ENCODE assay signal across 8 cellular contexts in genomic region chr4:48003568-48003967, GRCh38. TPM values are rescaled to one million over a fixed set of nuclear protein-coding genes. Genes with fewer than 3 reads are reported as not detected.
DNase-seq lines count a peak whose midpoint lies in the region; ATAC-seq and TF ChIP-seq lines count a peak whose summit lies in the region.
"Not testable (repeated sequence)": the region's sequence is repeated elsewhere in the genome, so short reads cannot be mapped to it uniquely, and the experiment has no call there.

No MANE protein-coding gene starts in this region.

- H3K36me3 ChIP-seq in DOHH2 (ENCODE audit: control insufficient read depth, low read length); brain microvascular endothelial cell (replicated peaks); heart left ventricle; parathyroid adenoma (ENCODE audit: control insufficient read depth, insufficient read depth, low read length); thyroid gland: not testable (repeated sequence)

- POLR2A ChIA-PET in activated CD4-positive, alpha-beta memory T cell treated with anti-CD3 and anti-CD28 coated beads for 36 hours (lab: Charles Lee) = not testable (repeated sequence)

- H3K79me2 ChIP-seq in DOHH2 (ENCODE audit: control insufficient read depth, low read length); parathyroid adenoma: not testable (repeated sequence)

- intact Hi-C loops in activated CD4-positive, alpha-beta memory T cell treated with anti-CD3 and anti-CD28 coated beads for 36 hours (cut with micrococcal nuclease) = loop anchor here (1.0 kb wide), 2 partner anchors 84 to 138 kb away; no protein-coding TSS in a partner anchor
- intact Hi-C loops in heart left ventricle (cut with DNase I) = loop anchor here in 9 of 10 donors (1.0 to 5.0 kb wide), 3 partner anchors 83 to 84 kb away; no protein-coding TSS in a partner anchor
- intact Hi-C loops in thyroid gland (cut with DNase I) = loop anchor here (5.0 kb wide), 1 partner anchor 79 kb away; no protein-coding TSS in a partner anchor

- not testable (repeated sequence) for H2AFZ ChIP-seq in parathyroid adenoma

- not testable (repeated sequence) for H3K27me3 Mint-ChIP-seq in activated CD4-positive, alpha-beta memory T cell treated with anti-CD3 and anti-CD28 coated beads for 36 hours

- H3K27ac ChIP-seq in DOHH2 (ENCODE audit: low read depth, low read length); brain microvascular endothelial cell; heart left ventricle; parathyroid adenoma; thyroid gland: not testable (repeated sequence)

- H3K36me3 Mint-ChIP-seq in activated CD4-positive, alpha-beta memory T cell treated with anti-CD3 and anti-CD28 coated beads for 36 hours = not testable (repeated sequence)

- TF ChIP-seq POLR2A in heart left ventricle (IDR thresholded peaks at IDR 0.05); thyroid gland (IDR thresholded peaks at IDR 0.05): not testable (repeated sequence)

- TF ChIP-seq CTCF in DOHH2 (IDR thresholded peaks at IDR 0.05; ENCODE audit: low read depth, low read length, poor library complexity, severe bottlenecking) = peak; percentile 45
- TF ChIP-seq CTCF in brain microvascular endothelial cell (IDR thresholded peaks at IDR 0.05; ENCODE audit: low read depth, low read length, missing control alignments) = peak; percentile 62
- peak; percentile 27 to 55 (median 49) for TF ChIP-seq CTCF in heart left ventricle (IDR thresholded peaks at IDR 0.05)
- TF ChIP-seq CTCF in parathyroid adenoma (IDR thresholded peaks at IDR 0.05) = peak; percentile 28
- TF ChIP-seq CTCF in thyroid gland (IDR thresholded peaks at IDR 0.05) = peak in 5 of 6 experiments; percentile 16 to 67 (median 64)

- not testable (repeated sequence) for H3K4me3 Mint-ChIP-seq in activated CD4-positive, alpha-beta memory T cell treated with anti-CD3 and anti-CD28 coated beads for 36 hours

- peaks cover 26% of the 10 kb centered on the region for H3K9me3 Mint-ChIP-seq in activated CD4-positive, alpha-beta memory T cell treated with anti-CD3 and anti-CD28 coated beads for 36 hours

- not testable (repeated sequence) for H3K4me3 ChIP-seq in DOHH2 (ENCODE audit: low read length); brain microvascular endothelial cell (ENCODE audit: low read depth, low read length); heart left ventricle; parathyroid adenoma (ENCODE audit: low read depth, low read length); thyroid gland (replicated peaks in 1 of 3)

- H3K27ac Mint-ChIP-seq in activated CD4-positive, alpha-beta memory T cell treated with anti-CD3 and anti-CD28 coated beads for 36 hours = not testable (repeated sequence)

- H3K9ac ChIP-seq in parathyroid adenoma = not testable (repeated sequence)

- H3K9me3 ChIP-seq in DOHH2 (ENCODE audit: control insufficient read depth, insufficient read depth, low read length) (peaks cover 11% of the 10 kb centered on the region), heart left ventricle (peaks cover 0 to 47% (median 26%) of the 10 kb centered on the region in 12 donors)
- not testable (repeated sequence) for H3K9me3 ChIP-seq in parathyroid adenoma (ENCODE audit: control insufficient read depth, low read length); thyroid gland

- H3F3A ChIP-seq in DOHH2 (ENCODE audit: control insufficient read depth, insufficient read depth) = not testable (repeated sequence)

- not testable (repeated sequence) for ATAC-seq in heart left ventricle

- not testable (repeated sequence) for H3K4me1 ChIP-seq in DOHH2 (ENCODE audit: control insufficient read depth, low read length); heart left ventricle; parathyroid adenoma; thyroid gland

- 47 to 66% (median 60%) methylated on average over 2 of the region's 2 CpGs for WGBS in heart left ventricle, 4 donors
- 52 to 71% methylated on average over 2 of the region's 2 CpGs for WGBS in thyroid gland, 2 donors

- H3K4me1 Mint-ChIP-seq in activated CD4-positive, alpha-beta memory T cell treated with anti-CD3 and anti-CD28 coated beads for 36 hours (ENCODE audit: low read depth) = not testable (repeated sequence)

- not testable (repeated sequence) for H3K27me3 ChIP-seq in DOHH2 (ENCODE audit: control insufficient read depth, low read length); brain microvascular endothelial cell (replicated peaks); heart left ventricle; parathyroid adenoma (ENCODE audit: control insufficient read depth, insufficient read depth, low read length); thyroid gland

- peak; percentile 22 for DNase-seq in LHCN-M2 (ENCODE audit: low read depth)
- DNase-seq in OCI-M1 (lab: John Stamatoyannopoulos, UW) = peak; percentile 63
- peak; percentile 65 for DNase-seq in activated CD4-positive, alpha-beta memory T cell treated with anti-CD3 and anti-CD28 coated beads for 36 hours
- DNase-seq in brain microvascular endothelial cell = peak; percentile 45
- peak in 4 of 5 donors; percentile 7 to 40 (median 34) for DNase-seq in heart left ventricle
- DNase-seq in thyroid gland = peak; percentile 66 to 84

- H3K9me2 ChIP-seq in DOHH2 (replicated peaks; ENCODE audit: control insufficient read depth, low read length) = not testable (repeated sequence)

- CTCF ChIA-PET in activated CD4-positive, alpha-beta memory T cell treated with anti-CD3 and anti-CD28 coated beads for 36 hours (lab: Charles Lee) = interaction anchor here (0.6 to 5.6 kb wide), 22 partner anchors 9 to 287 kb away, joined by 3 to 81 read pairs (median 4); partner anchors contain the start of genes CNGA1 and NIPAL1

- H3K4me2 ChIP-seq in DOHH2 (ENCODE audit: low read length); parathyroid adenoma (ENCODE audit: low read length): not testable (repeated sequence)

- not testable (repeated sequence) for H4K20me1 ChIP-seq in DOHH2 (ENCODE audit: control insufficient read depth, insufficient read depth, low read depth, low read length)

- in situ Hi-C loops in brain microvascular endothelial cell (cut with HindIII; ENCODE audit: low pct_ligation_motif_present, low sequenced_read_pairs) = not testable (repeated sequence)

RNA-seq across cellular contexts. Expression of gene CNGA1, which starts 12.9 kb away (rescaled TPM):
- total RNA-seq in LHCN-M2 (2014; rRNA removed) (not detected in 2 replicates), heart left ventricle (1 to 10 TPM in 1 of 9 donors, under 1 TPM in 5, not detected in 3; 0.34 to 1.9 (median 0.73) TPM), thyroid gland (1 to 10 TPM in 1 of 4 donors, under 1 TPM in 2, not detected in 1; 0.34 to 1.8 (median 0.94) TPM)
- 0.07 TPM for polyA plus RNA-seq in LHCN-M2 (2012)
- under 1 TPM in 1 of 2 experiments, not detected in 1; 0.70 TPM for total RNA-seq in activated CD4-positive, alpha-beta memory T cell treated with anti-CD3 and anti-CD28 coated beads for 36 hours
- under 1 TPM; 0.19 to 0.80 TPM for polyA plus RNA-seq in heart left ventricle

RNA-seq across cellular contexts. Expression of gene NIPAL1, which starts 13.0 kb away (rescaled TPM):
- total RNA-seq in LHCN-M2 (2014; rRNA removed) (0.71 and 1.7 TPM in 2 replicates), heart left ventricle (under 1 TPM in 7 of 9 donors, not detected in 2; 0.05 to 0.92 (median 0.34) TPM), thyroid gland (10 to 100 TPM in 1 of 4 donors, 1 to 10 TPM in 3; 3.5 to 10.1 (median 3.7) TPM)
- polyA plus RNA-seq in LHCN-M2 (2012) = 0.49 TPM
- 1 to 10 TPM; 1.3 to 1.9 TPM for total RNA-seq in activated CD4-positive, alpha-beta memory T cell treated with anti-CD3 and anti-CD28 coated beads for 36 hours
- polyA plus RNA-seq in heart left ventricle = under 1 TPM; 0.23 to 0.24 TPM

Comparison
In these comparisons a context has a peak if more than half of its experiments do, and no peak if none do; other contexts are left out.
1. DNase-seq: peak in every context shown above with its lines; median percentile 75 in thyroid gland; 65 in activated CD4-positive, alpha-beta memory T cell treated with anti-CD3 and anti-CD28 coated beads for 36 hours; 63 in OCI-M1; 45 in brain microvascular endothelial cell; 34 in heart left ventricle; 22 in LHCN-M2.